Comparison of ENCODE assay signal across 11 cellular contexts in genomic region chr18:64949885-64950284, GRCh38.
"Had no signal": no experiment of that assay in that cellular context is flagged by ENCODE, and none has a peak within 500 bp of the region (broad histone marks: within the 10 kb centered on the region; RNA-seq: fewer than 3 reads in every experiment).

No MANE protein-coding gene starts in this region.

- H3K9ac ChIP-seq: GM23248 had no signal

- H3K4me2 ChIP-seq: GM23338 had no signal

- FAIRE-seq: H1, H54 had no signal

- DNase-seq: GM23248, GOT3, H7, H9, HCEC 1CT, HFFc6 had no signal

- H2AFZ ChIP-seq: GM23248, GM23338 had no signal

- H3K4me3 ChIP-seq: GM23248, GM23338, HAP-1 had no signal

- ATAC-seq: GM23338, HCT116 had no signal

- H3K27ac ChIP-seq: GM23248 had no signal

- H3K36me3 ChIP-seq: HAP-1 had no signal
